ENCODE assay signal across 16 cellular contexts in genomic region chr3:12957824-12958792, GRCh38.
A peak's percentile ranks its signal among the peaks of the same experiment; 100 is the strongest.
DNase-seq lines count a peak whose midpoint lies in the region; ATAC-seq and TF ChIP-seq lines count a peak whose summit lies in the region.
"Had no signal": no experiment of that assay in that cellular context is flagged by ENCODE, and none has a peak within 500 bp of the region (broad histone marks: within the 10 kb centered on the region; RNA-seq: fewer than 3 reads in every experiment).

No MANE protein-coding gene starts in this region.

- H3K4me3 ChIP-seq in right atrium auricular region (no peak overlapping the region), osteoblast (ENCODE audit: insufficient read depth, low read length) (no peak overlapping the region), aorta (ENCODE audit: low read length in 2 of 2) (no peak overlapping the region), MM.1S (ENCODE audit: low read length) (no peak overlapping the region)
- H3K4me3 ChIP-seq: skin epidermis had no signal

- H3K36me3 ChIP-seq in right atrium auricular region (no peaks in the 10 kb centered on the region), osteoblast (ENCODE audit: insufficient read depth, low read length) (no peaks in the 10 kb centered on the region), aorta (ENCODE audit: control insufficient read depth in 1 of 2, insufficient read depth in 2 of 2, low read length in 1 of 2) (no peaks in the 10 kb centered on the region), MM.1S (replicated peaks; ENCODE audit: insufficient read depth, low read length) (no peaks in the 10 kb centered on the region)

- no peak overlapping the region for H2AFZ ChIP-seq in osteoblast (ENCODE audit: low read length)
- no peak overlapping the region for H2AFZ ChIP-seq in H9 (ENCODE audit: low read length)
- no peak overlapping the region for H2AFZ ChIP-seq in MM.1S (ENCODE audit: low read length)

- WGBS in aorta, 2 donors = 61 to 63% methylated on average over 13 of the region's 13 CpGs
- no CpG with 5 or more reads among the region's 13 CpGs for WGBS in H9 (ENCODE audit: extremely low coverage, insufficient read length, low lambda C conversion rate)

- H3K4me3 Mint-ChIP-seq in endothelial cell (ENCODE audit: unreplicated experiment) (no peak overlapping the region), H9 (no peak overlapping the region; a peak in 1 of 5 replicates)

- TF ChIP-seq CTCF in right atrium auricular region (IDR thresholded peaks at IDR 0.05) (no peak), endothelial cell (IDR thresholded peaks at IDR 0.05; ENCODE audit: unreplicated experiment) (no peak), osteoblast (IDR thresholded peaks at IDR 0.05; ENCODE audit: extremely low read depth, low read depth, low read length) (no peak), H9 (conservative IDR thresholded peaks at IDR 0.05) (no peak), MM.1S (IDR thresholded peaks at IDR 0.05; ENCODE audit: low read length) (no peak)

- peaks cover 61% of the 10 kb centered on the region for H3K4me1 Mint-ChIP-seq in endothelial cell (ENCODE audit: unreplicated experiment)
- H3K4me1 Mint-ChIP-seq in H9 = peaks cover 15 to 32% of the 10 kb centered on the region in 2 experiments

- H4K20me1 ChIP-seq in osteoblast (ENCODE audit: insufficient read depth, low read length) (peaks cover 88% of the 10 kb centered on the region), H9 (ENCODE audit: control insufficient read depth, insufficient read depth, insufficient read length) (no peaks in the 10 kb centered on the region), MM.1S (ENCODE audit: insufficient read depth, low read length) (peaks cover 23% of the 10 kb centered on the region; the same call in 1 of the 2 replicates)

- no peak overlapping the region for H4K5ac ChIP-seq in H9 (ENCODE audit: insufficient read length, low read depth, low read length)

- no peak overlapping the region for H2AK5ac ChIP-seq in H9 (ENCODE audit: insufficient read length, low read length)

- no peaks in the 10 kb centered on the region for H3K9me3 Mint-ChIP-seq in endothelial cell (ENCODE audit: unreplicated experiment)
- H3K9me3 Mint-ChIP-seq in H9 = no peaks in the 10 kb centered on the region

- no peak overlapping the region for H2BK12ac ChIP-seq in H9 (ENCODE audit: insufficient read length, low read depth, low read length)

- H3K23ac ChIP-seq in H9 (ENCODE audit: insufficient read length, low read depth, low read length) = no peak overlapping the region

- no peak overlapping the region for H2BK120ac ChIP-seq in H9 (ENCODE audit: low read depth, low read length, poor library complexity, severe bottlenecking)

- H3K4me2 ChIP-seq in osteoblast (ENCODE audit: insufficient read depth, low read length) (no peak overlapping the region), H9 (ENCODE audit: insufficient read depth, insufficient read length, low read length) (no peak overlapping the region), MM.1S (ENCODE audit: low read depth, low read length) (no peak overlapping the region)

- peaks cover 92% of the 10 kb centered on the region for H3K79me2 ChIP-seq in osteoblast (ENCODE audit: insufficient read depth, low read length)
- no peaks in the 10 kb centered on the region for H3K79me2 ChIP-seq in H9 (ENCODE audit: insufficient read depth, low read length)
- H3K79me2 ChIP-seq in MM.1S (ENCODE audit: low read length) = peaks cover 100% of the 10 kb centered on the region

- H3K9me2 ChIP-seq in MM.1S (replicated peaks; ENCODE audit: insufficient read depth, low read length) = no peaks in the 10 kb centered on the region

- H3K23me2 ChIP-seq in H9 (ENCODE audit: insufficient read length, low read depth, low read length, poor library complexity, severe bottlenecking) = no peaks in the 10 kb centered on the region

- no peaks in the 10 kb centered on the region for H3F3A ChIP-seq in MM.1S (ENCODE audit: insufficient read depth, low read length)

- intact Hi-C loops in Right ventricle myocardium superior (cut with DNase I) = no loop called here
- intact Hi-C loops in aorta (cut with DNase I) = no loop called here

- H2BK5ac ChIP-seq in H9 (ENCODE audit: insufficient read length, low read length) = no peak overlapping the region

- peaks cover 3% of the 10 kb centered on the region for H3K79me1 ChIP-seq in H9 (ENCODE audit: insufficient read depth, low read depth, low read length, poor library complexity, severe bottlenecking)

- H3K4me1 ChIP-seq in right atrium auricular region (peaks cover 2 to 100% of the 10 kb centered on the region in 2 donors), osteoblast (ENCODE audit: insufficient read depth, low read length) (peaks cover 32% of the 10 kb centered on the region), aorta (ENCODE audit: control insufficient read depth in 1 of 2, insufficient read depth in 2 of 2, low read length in 2 of 2) (peaks cover 0 to 16% of the 10 kb centered on the region in 2 donors), H9 (ENCODE audit: insufficient read depth, low read length) (peaks cover 4% of the 10 kb centered on the region; the same call in 1 of the 2 replicates), MM.1S (ENCODE audit: low read length) (no peaks in the 10 kb centered on the region)

- H2BK20ac ChIP-seq in H9 (ENCODE audit: low read depth, low read length, poor library complexity, severe bottlenecking) = no peak overlapping the region

- H3K27me3 ChIP-seq in right atrium auricular region (no peaks in the 10 kb centered on the region), osteoblast (ENCODE audit: insufficient read depth, low read length) (no peaks in the 10 kb centered on the region), aorta (ENCODE audit: control insufficient read depth in 1 of 2, insufficient read depth in 2 of 2, low read length in 1 of 2) (no peaks in the 10 kb centered on the region), H9 (ENCODE audit: insufficient read depth, low read length) (no peaks in the 10 kb centered on the region), MM.1S (replicated peaks; ENCODE audit: insufficient read depth, low read length) (no peaks in the 10 kb centered on the region)

- H3K4ac ChIP-seq in H9 (ENCODE audit: low read depth, low read length) = no peak overlapping the region

- no peak overlapping the region for H2BK15ac ChIP-seq in H9 (ENCODE audit: low read depth, low read length)

- H3K9me3 ChIP-seq in right atrium auricular region (no peaks in the 10 kb centered on the region), osteoblast (ENCODE audit: low read depth, low read length) (no peaks in the 10 kb centered on the region), aorta (ENCODE audit: control insufficient read depth, low read length) (no peaks in the 10 kb centered on the region), H9 (ENCODE audit: control insufficient read depth, low read depth, low read length) (no peaks in the 10 kb centered on the region), MM.1S (replicated peaks; ENCODE audit: insufficient read depth, low read length) (no peaks in the 10 kb centered on the region)

- peaks cover 27% of the 10 kb centered on the region for H3K27me3 Mint-ChIP-seq in endothelial cell (ENCODE audit: unreplicated experiment)
- no peaks in the 10 kb centered on the region for H3K27me3 Mint-ChIP-seq in H9 (ENCODE audit: low read depth)

- H3K27ac Mint-ChIP-seq in endothelial cell (ENCODE audit: unreplicated experiment) (peak overlapping the region; percentile 44), H9 (0 out of 7 replicates have a peak overlapping the region, but pooled peaks of 1 of the 3 experiments have one; percentile 21)

- DNase-seq in right atrium auricular region (ENCODE audit: low spot score) = no peak
- no peak for DNase-seq in Right ventricle myocardium superior
- no peak for DNase-seq in endothelial cell (ENCODE audit: low spot score)
- peak; percentile 69 for DNase-seq in osteoblast (ENCODE audit: insufficient read length, low spot score, missing footprints)
- DNase-seq in aorta = no peak
- DNase-seq in H9 = no peak
- no peak for DNase-seq in MM.1S
- no peak for DNase-seq in NCI-H1694 treated with DMSO at 0.1 percent for 48 hours (lab: John Stamatoyannopoulos, UW)
- DNase-seq: activated CD4-positive, alpha-beta T cell treated with anti-CD3 and anti-CD28 coated beads for 1 hour; DMS 273 treated with DMSO at 0.1 percent for 48 hours; effector CD8-positive, alpha-beta T cell; foreskin melanocyte; GOT3; KBM-7; NCI-H510A had no signal

- H4K91ac ChIP-seq in H9 (ENCODE audit: insufficient read length, low read depth, low read length) = no peak overlapping the region

- H4K8ac ChIP-seq in H9 (replicated peaks; ENCODE audit: insufficient read length, low read depth, low read length) = no peak overlapping the region

- H3K9ac ChIP-seq in H9 (ENCODE audit: extremely low read depth, insufficient read length, low read length) (no peak overlapping the region), MM.1S (ENCODE audit: low read length) (no peak overlapping the region)

- peaks cover 7% of the 10 kb centered on the region for H3K36me3 Mint-ChIP-seq in endothelial cell (ENCODE audit: low read depth, unreplicated experiment)
- peaks cover 0 to 5% (median 3%) of the 10 kb centered on the region in 3 experiments; a peak in 2 of 7 replicates for H3K36me3 Mint-ChIP-seq in H9 (ENCODE audit: insufficient read depth in 1 of 3, low read depth in 3 of 3)

- no peak overlapping the region; the same call in 1 of the 2 replicates for H3K14ac ChIP-seq in H9 (ENCODE audit: insufficient read depth, low read length)

- H3K56ac ChIP-seq in H9 (ENCODE audit: insufficient read length, low read depth, low read length) = no peak overlapping the region

- no peak overlapping the region for H3T11ph ChIP-seq in H9 (ENCODE audit: low read length)

- H3K27ac ChIP-seq in right atrium auricular region = peak overlapping the region; percentile 84 to 88
- H3K27ac ChIP-seq in osteoblast (ENCODE audit: low read depth, low read length) = no peak overlapping the region
- H3K27ac ChIP-seq in aorta (ENCODE audit: low read depth in 1 of 2, low read length in 2 of 2) = peak overlapping the region; percentile 51 to 88
- H3K27ac ChIP-seq in H9 (ENCODE audit: insufficient read length, low read depth, low read length) = no peak overlapping the region
- H3K27ac ChIP-seq in MM.1S (ENCODE audit: low read length) = no peak overlapping the region

- ATAC-seq in Right ventricle myocardium superior (ENCODE audit: poor library complexity) = no peak
- ATAC-seq in aorta (ENCODE audit: low FRiP score) = no peak

- H3K18ac ChIP-seq in H9 (ENCODE audit: insufficient read length, low read depth, low read length) = no peak overlapping the region

Comparison
In these comparisons a context has a peak if more than half of its experiments do, and no peak if none do; other contexts are left out.
1. H3K27ac ChIP-seq: peak in right atrium auricular region (2 of 2) and aorta (2 of 2); none in osteoblast (single experiment), H9 (single experiment) and MM.1S (single experiment).